ENCODE assay signal across 14 cellular contexts in the genomic region with DNA sequence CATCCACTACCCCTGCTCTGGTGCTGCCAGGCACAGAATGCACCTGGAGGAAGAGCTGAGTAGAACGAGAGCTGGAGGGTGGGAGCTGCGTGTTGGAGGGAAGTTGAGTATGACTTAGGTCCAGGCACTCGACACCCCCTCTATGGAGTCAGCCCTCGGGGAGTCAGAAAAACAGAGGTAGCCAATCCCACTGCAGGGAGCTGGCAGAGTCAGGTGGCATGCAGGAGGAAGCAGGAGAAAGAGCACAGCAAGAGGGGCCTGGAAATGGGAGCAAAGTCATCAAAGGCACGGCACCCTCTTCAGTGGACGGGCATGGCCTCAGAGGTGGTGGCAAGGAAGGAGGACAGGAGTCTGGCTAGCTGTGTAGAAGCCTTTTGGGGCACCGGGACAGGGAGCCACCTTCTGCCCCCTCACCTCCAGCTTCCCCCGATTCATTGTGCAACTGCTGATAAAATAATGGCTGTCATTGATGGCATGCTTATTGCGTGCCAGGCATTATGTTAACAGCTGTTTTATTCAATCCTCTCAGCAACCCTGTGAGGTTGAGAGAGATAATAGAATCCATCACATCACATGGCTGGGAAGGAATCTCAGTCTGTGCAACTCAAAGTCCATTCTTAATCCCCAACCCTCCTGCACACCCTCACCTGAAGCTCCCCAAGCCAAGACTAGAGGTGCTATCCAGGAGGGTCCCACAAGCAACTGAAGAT. TPM values are rescaled to one million over a fixed set of nuclear protein-coding genes. Genes with fewer than 3 reads are reported as not detected.
A peak's percentile ranks its signal among the peaks of the same experiment; 100 is the strongest.
DNase-seq lines count a peak whose midpoint lies in the region; ATAC-seq, FAIRE-seq and TF ChIP-seq lines count a peak whose summit lies in the region.
"Had no signal": no experiment of that assay in that cellular context is flagged by ENCODE, and none has a peak within 500 bp of the region (broad histone marks: within the 10 kb centered on the region; RNA-seq: fewer than 3 reads in every experiment).

No MANE protein-coding gene starts in this region.

- H3K4me3 ChIP-seq in K562 (no peak overlapping the region), stomach smooth muscle (ENCODE audit: low read length in 2 of 2) (no peak overlapping the region)
- H3K4me3 ChIP-seq: transverse colon had no signal

- no peak for TF ChIP-seq RAD21 in K562 (CRISPR knock-in tag; conservative IDR thresholded peaks at IDR 0.05 in 1 of 2, IDR thresholded peaks at IDR 0.05 in 1 of 2)

- no peak overlapping the region for H3K27ac ChIP-seq in K562 (ENCODE audit: extremely low read depth, low read depth, low read length)
- H3K27ac ChIP-seq in layer of hippocampus (ENCODE audit: low read depth, low read length) = peak overlapping the region; percentile 95
- H3K27ac ChIP-seq in stomach smooth muscle (ENCODE audit: low read length) = peak overlapping the region; percentile 58

- in situ Hi-C loops in K562 (cut with MboI) = no loop called here

- H3K4me2 ChIP-seq in K562 (ENCODE audit: insufficient read depth, low read length) = no peak overlapping the region

- no peak for TF ChIP-seq EP300 in K562 (IDR thresholded peaks at IDR 0.05; ENCODE audit: low read length)

- intact Hi-C loops in K562 (cut with micrococcal nuclease) = no loop called here

- POLR2A ChIA-PET in K562 (lab: Yijun Ruan, JAX) = interaction anchor here (0.6 kb wide), 2 partner anchors 339 to 349 kb away, joined by 3 to 4 read pairs; no protein-coding TSS in a partner anchor

- no peak for ATAC-seq in K562
- ATAC-seq: esophagus mucosa; naive thymus-derived CD8-positive, alpha-beta T cell had no signal

- H3K9ac ChIP-seq in K562 (ENCODE audit: insufficient read depth in 1 of 2, low read depth in 2 of 2, low read length in 2 of 2) (no peak overlapping the region), stomach smooth muscle (ENCODE audit: low read length in 2 of 2) (no peak overlapping the region)

- TF ChIP-seq CTCF in K562 (IDR thresholded peaks at IDR 0.05 in 2 of 3, conservative IDR thresholded peaks at IDR 0.05 in 1 of 3; ENCODE audit: insufficient read depth in 2 of 3, low read depth in 1 of 3, low read length in 3 of 3) = no peak

- DNase-seq in NCI-H82 (lab: John Stamatoyannopoulos, UW) (peak; percentile 53), NCI-H82 treated with DMSO at 0.1 percent for 48 hours (lab: John Stamatoyannopoulos, UW; ENCODE audit: unreplicated experiment) (no peak), K562 (ENCODE audit: extremely low read depth in 1 of 4, low spot score in 3 of 4) (no peak), NCI-H1092 (lab: John Stamatoyannopoulos, UW) (no peak), GOT3 (lab: John Stamatoyannopoulos, UW) (no peak), NCI-H69 (lab: John Stamatoyannopoulos, UW) (no peak)
- DNase-seq: 8988T; CD4-positive, CD25-positive, alpha-beta regulatory T cell; naive thymus-derived CD8-positive, alpha-beta T cell; NCI-H146; transverse colon had no signal

- H4K20me1 ChIP-seq in K562 (replicated peaks; ENCODE audit: control insufficient read depth, insufficient read depth, low read length) = no peaks in the 10 kb centered on the region

- no peaks in the 10 kb centered on the region for H3K36me3 ChIP-seq in K562 (ENCODE audit: control insufficient read depth, insufficient read depth, low read length)
- no peaks in the 10 kb centered on the region for H3K36me3 ChIP-seq in stomach smooth muscle (ENCODE audit: control insufficient read depth in 2 of 2, insufficient read depth in 2 of 2, low read length in 2 of 2)
- H3K36me3 ChIP-seq: transverse colon had no signal

- 13% methylated on average over 9 of the region's 9 CpGs for WGBS in K562 (ENCODE audit: insufficient coverage, low coverage, missing lambda C conversion rate)

- H2AFZ ChIP-seq in K562 (ENCODE audit: low read depth, low read length) = no peak overlapping the region

- BruUV-seq in K562 (replicated peaks; lab: Mats Ljungman, UMichigan) = no TSS peak

- H3K27me3 ChIP-seq in K562 (ENCODE audit: control insufficient read depth in 2 of 2, insufficient read depth in 2 of 2, low read length in 2 of 2) (peaks cover 14 to 45% of the 10 kb centered on the region in 2 experiments; a peak in 4 of 5 replicates), layer of hippocampus (ENCODE audit: control insufficient read depth, insufficient read depth, low read length) (no peaks in the 10 kb centered on the region), stomach smooth muscle (ENCODE audit: control insufficient read depth in 1 of 2, insufficient read depth in 2 of 2, low read length in 2 of 2) (no peaks in the 10 kb centered on the region)
- H3K27me3 ChIP-seq: transverse colon had no signal

- H3K9me3 ChIP-seq in K562 (replicated peaks; ENCODE audit: control insufficient read depth, insufficient read depth, low read depth, low read length) = no peaks in the 10 kb centered on the region
- H3K9me3 ChIP-seq in stomach smooth muscle (ENCODE audit: control insufficient read depth in 2 of 2, low read length in 2 of 2) = no peaks in the 10 kb centered on the region
- H3K9me3 ChIP-seq: transverse colon had no signal

- H3K4me1 ChIP-seq in K562 (replicated peaks in 1 of 2; ENCODE audit: control insufficient read depth in 2 of 2, insufficient read depth in 2 of 2, low read length in 2 of 2) (peaks cover 0 to 6% of the 10 kb centered on the region in 2 experiments; a peak in 3 of 5 replicates), stomach smooth muscle (ENCODE audit: control insufficient read depth, insufficient read depth, low read length) (peaks cover 51% of the 10 kb centered on the region)

- FAIRE-seq in K562 (lab: Jason Lieb, UNC) = peak; percentile 15

- H3K79me2 ChIP-seq in K562 (ENCODE audit: control insufficient read depth, insufficient read depth, low read length) = no peaks in the 10 kb centered on the region

- CTCF ChIA-PET in K562 (lab: Yijun Ruan, JAX; ENCODE audit: low intra/inter-chr PET ratio) = no interaction called here

- no peak for TF ChIP-seq POLR2A in K562 (conservative IDR thresholded peaks at IDR 0.05)

- no peaks in the 10 kb centered on the region for H3K9me1 ChIP-seq in K562 (ENCODE audit: control insufficient read depth, insufficient read depth, low read length)

TF ChIP-seq in K562, 482 proteins besides CTCF, POLR2A, EP300 and RAD21:
- no peak for TF ChIP-seq ZNF785 (CRISPR knock-in tag; IDR thresholded peaks at IDR 0.05)
- TF ChIP-seq, protein P1, sequence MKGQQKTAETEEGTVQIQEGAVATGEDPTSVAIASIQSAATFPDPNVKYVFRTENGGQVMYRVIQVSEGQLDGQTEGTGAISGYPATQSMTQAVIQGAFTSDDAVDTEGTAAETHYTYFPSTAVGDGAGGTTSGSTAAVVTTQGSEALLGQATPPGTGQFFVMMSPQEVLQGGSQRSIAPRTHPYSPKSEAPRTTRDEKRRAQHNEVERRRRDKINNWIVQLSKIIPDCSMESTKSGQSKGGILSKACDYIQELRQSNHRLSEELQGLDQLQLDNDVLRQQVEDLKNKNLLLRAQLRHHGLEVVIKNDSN (CRISPR knock-in tag; IDR thresholded peaks at IDR 0.05) = peak; percentile 41; the same call in 1 of the 2 replicates

RNA-seq across cellular contexts. Expression of a gene that starts 42.0 kb away (rescaled TPM):
- total RNA-seq in K562 (2011; cell fraction: chromatin; rRNA removed; ENCODE audit: low replicate concordance) = 4.8 and 5.8 TPM in 2 replicates
- 4.3 and 4.8 TPM in 2 replicates for total RNA-seq in K562 (2011; cell fraction: nucleolus; rRNA removed)
- total RNA-seq in K562 (2011; cell fraction: nucleoplasm; rRNA removed) = 5.3 and 6.9 TPM in 2 replicates
- total RNA-seq in K562 (2014; rRNA removed) = 10.8 and 11.9 TPM in 2 replicates
- total RNA-seq in K562 (2014; rRNA removed; fragmentation: Illumina TruSeq; extraction: Trizol) = 7.6 and 7.9 TPM in 2 replicates
- 9.5 and 10.2 TPM in 2 replicates for total RNA-seq in K562 (2015; rRNA removed; fragmentation: Illumina TruSeq; extraction: Trizol)
- 13.4 and 15.3 TPM in 2 replicates for total RNA-seq in K562 (2021)
- polyA plus RNA-seq in K562 (2011; rRNA removed) = 8.6 and 15.1 TPM in 2 replicates
- polyA plus RNA-seq in K562 (2011; cell fraction: cytosol; rRNA removed) = 10.8 and 13.9 TPM in 2 replicates
- 5.1 and 6.2 TPM in 2 replicates for polyA plus RNA-seq in K562 (2011; cell fraction: nucleus; rRNA removed)
- polyA plus RNA-seq in K562 (2012) = 7.7 and 9.1 TPM in 2 replicates
- polyA plus RNA-seq in K562 (2014; fragmentation: Illumina TruSeq; extraction: Trizol) = 10.7 and 11.2 TPM in 2 replicates
- polyA plus RNA-seq in K562 (2014; fragmentation: Nextera tagmentation; extraction: Ambion mirVana) = 1 to 10 TPM; 2.0 to 2.2 TPM
- 10.4 and 13.5 TPM in 2 replicates for polyA plus RNA-seq in K562 (2014; rRNA removed)
- polyA minus RNA-seq in K562 (2011; rRNA and poly(A)+ RNA removed) = 8.2 and 19.0 TPM in 2 replicates
- polyA minus RNA-seq in K562 (2011; cell fraction: cytosol; rRNA and poly(A)+ RNA removed) = 8.6 and 14.5 TPM in 2 replicates
- polyA minus RNA-seq in K562 (2011; cell fraction: nucleus; rRNA and poly(A)+ RNA removed) = 4.8 TPM in 2 replicates
